27 cellular contexts compared by ENCODE assay signal in the genomic region with DNA sequence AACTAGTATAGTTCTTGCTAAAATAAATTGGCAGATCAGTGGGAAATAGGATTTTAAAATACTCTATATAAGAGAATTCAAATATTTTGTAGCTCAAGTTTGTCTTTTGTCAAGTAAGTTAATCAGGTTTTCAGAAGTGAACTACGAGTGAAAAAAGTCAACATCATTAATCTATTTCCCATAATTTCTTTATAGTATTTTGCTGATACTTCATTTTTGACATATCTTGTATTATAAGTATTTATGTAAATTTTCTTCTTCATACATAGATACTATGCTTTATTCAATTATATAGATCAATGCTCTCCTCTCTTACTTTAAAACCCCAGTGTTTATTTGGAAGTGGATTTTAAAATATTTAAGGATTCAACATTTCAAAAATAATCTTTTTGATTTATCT.
"Had no signal": no experiment of that assay in that cellular context is flagged by ENCODE, and none has a peak within 500 bp of the region (broad histone marks: within the 10 kb centered on the region; RNA-seq: fewer than 3 reads in every experiment).

No MANE protein-coding gene starts in this region.

- H3K27me3 ChIP-seq: left lung, pancreas, sigmoid colon, tibial nerve, upper lobe of left lung, vagina had no signal

- H3K9me3 ChIP-seq: left lung, lower lobe of right lung, pancreas, prostate gland, sigmoid colon, tibial nerve, upper lobe of left lung, vagina had no signal

- FAIRE-seq: keratinocyte had no signal

- H3K36me3 ChIP-seq: left lung, lower lobe of right lung, pancreas, prostate gland, sigmoid colon, tibial nerve, upper lobe of left lung, vagina had no signal

- H3K4me1 ChIP-seq: left lung, lower lobe of right lung, prostate gland, sigmoid colon, upper lobe of left lung, vagina had no signal

- H3K27ac ChIP-seq: left lung, lower lobe of right lung, pancreas, prostate gland, sigmoid colon, upper lobe of left lung, vagina had no signal

- ATAC-seq: left lung; lower lobe of right lung; naive thymus-derived CD8-positive, alpha-beta T cell; pancreas; right cardiac atrium; stimulated activated memory B cell treated with anti-CD40 and anti-IgM and Interleukin-4, amounts not matched to agents 10 μg/mL and 1 μg/mL and 100 μg/mL, for 72 hours; stimulated activated naive CD8-positive, alpha-beta T cell treated with anti-CD3 and anti-CD28 coated beads, Interleukin-15, amount 100 ng/mL, for 72 hours had no signal

- H3K4me2 ChIP-seq: smooth muscle cell had no signal

- H3K4me3 ChIP-seq: left lung, lower lobe of right lung, pancreas, prostate gland, sigmoid colon, smooth muscle cell, tibial nerve, upper lobe of left lung, vagina had no signal

- DNase-seq: hippocampal formation; left colon; left lung; lower lobe of right lung; mammary epithelial cell; mesenchymal stem cell; naive thymus-derived CD8-positive, alpha-beta T cell; nucleus accumbens; pancreas; posterior cingulate gyrus; retina; right cardiac atrium; sigmoid colon; stimulated activated CD4-positive, alpha-beta T cell treated with anti-CD3 and anti-CD28 coated beads, Interleukin-1b, Interleukin-23, amount 100 ng/mL, for 48 hours; stimulated activated CD4-positive, alpha-beta T cell treated with anti-CD3 and anti-CD28 coated beads, Interleukin-2, amount 100 ng/mL, for 48 hours; stimulated activated CD4-positive, alpha-beta T cell treated with anti-CD3 and anti-CD28 coated beads, Interleukin-4, amount 100 ng/mL, for 4 hours; stimulated activated CD8-positive, alpha-beta memory T cell treated with anti-CD3 and anti-CD28 coated beads, Interleukin-4, amount 100 ng/mL, for 48 hours; stimulated activated naive CD4-positive, alpha-beta T cell treated with Interleukin-2 at 50 U/mL for 16 hours; stimulated activated naive CD8-positive, alpha-beta T cell treated with anti-CD3 and anti-CD28 coated beads, Interleukin-15, amount 100 ng/mL, for 72 hours; substantia nigra; upper lobe of left lung had no signal
